ENCODE assay signal across 14 cellular contexts in genomic region chr3:152155654-152156053, GRCh38.
"Had no signal": no experiment of that assay in that cellular context is flagged by ENCODE, and none has a peak within 500 bp of the region (broad histone marks: within the 10 kb centered on the region; RNA-seq: fewer than 3 reads in every experiment).

No MANE protein-coding gene starts in this region.

- H3K27me3 ChIP-seq: breast epithelium, dorsolateral prefrontal cortex, heart left ventricle had no signal

- H3K4me3 ChIP-seq: breast epithelium, dorsolateral prefrontal cortex, heart left ventricle, psoas muscle had no signal

- H3K36me3 ChIP-seq: breast epithelium, heart left ventricle had no signal

- DNase-seq: activated naive CD4-positive, alpha-beta T cell treated with anti-CD3 and anti-CD28 coated beads, Interleukin-2, amount 50 U/mL, for 16 hours; activated T-cell treated with anti-CD3 and anti-CD28 coated beads, Interleukin-2, amount 50 U/mL, for 1 hour; amniotic stem cell; dorsolateral prefrontal cortex; heart left ventricle; occipital lobe; psoas muscle; stimulated activated CD4-positive, alpha-beta T cell treated with anti-CD3 and anti-CD28 coated beads, Interleukin-4, amount 100 ng/mL, for 1 hour; stimulated activated CD8-positive, alpha-beta memory T cell treated with anti-CD3 and anti-CD28 coated beads, Interleukin-4, amount 100 ng/mL, for 48 hours; stimulated activated naive CD8-positive, alpha-beta T cell treated with anti-CD3 and anti-CD28 coated beads, Interleukin-15, Interleukin-2, amounts not matched to agents 100 U/mL and 50 U/mL, for 24 hours; T-helper 2 cell had no signal

- ATAC-seq: esophagus mucosa; heart left ventricle; natural killer cell treated with Interleukin-12 subunit alpha and Interleukin-12 subunit beta and Interleukin-15 and Interleukin-18, amount 100 ng/mL, for 72 hours; psoas muscle; stimulated activated naive CD8-positive, alpha-beta T cell treated with anti-CD3 and anti-CD28 coated beads, Interleukin-15, Interleukin-2, amounts not matched to agents 100 U/mL and 50 U/mL, for 24 hours had no signal

- H3K27ac ChIP-seq: breast epithelium, dorsolateral prefrontal cortex, heart left ventricle, psoas muscle had no signal

- H3K4me3 Mint-ChIP-seq: natural killer cell treated with Interleukin-12 subunit alpha and Interleukin-12 subunit beta and Interleukin-15 and Interleukin-18, amount 100 ng/mL, for 72 hours had no signal

- H3K27ac Mint-ChIP-seq: natural killer cell treated with Interleukin-12 subunit alpha and Interleukin-12 subunit beta and Interleukin-15 and Interleukin-18, amount 100 ng/mL, for 72 hours had no signal

- H3K4me1 ChIP-seq: breast epithelium, heart left ventricle had no signal

- H3K9me3 Mint-ChIP-seq: natural killer cell treated with Interleukin-12 subunit alpha and Interleukin-12 subunit beta and Interleukin-15 and Interleukin-18, amount 100 ng/mL, for 72 hours had no signal

- H3K9me3 ChIP-seq: heart left ventricle, psoas muscle had no signal
